20 cellular contexts compared by ENCODE assay signal in the genomic region with DNA sequence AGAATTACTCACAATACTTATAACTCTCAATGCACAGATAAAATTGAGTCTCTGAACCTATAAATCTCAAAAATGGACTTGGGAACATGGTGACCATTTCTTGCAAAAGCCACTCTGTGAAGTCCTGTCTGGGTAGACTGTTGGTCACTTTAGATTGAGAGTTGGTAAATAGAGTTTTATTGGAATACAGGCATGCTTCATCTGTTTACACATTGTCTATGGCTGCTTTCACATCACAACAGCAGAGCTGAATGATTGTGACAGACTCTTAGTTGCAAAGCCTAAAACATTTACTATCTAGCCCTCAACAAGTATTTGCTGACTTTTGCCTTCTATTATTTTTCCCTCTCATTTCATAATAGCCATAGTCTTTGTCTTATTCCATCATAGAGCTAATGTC. TPM values are rescaled to one million over a fixed set of nuclear protein-coding genes. Genes with fewer than 3 reads are reported as not detected.
"Had no signal": no experiment of that assay in that cellular context is flagged by ENCODE, and none has a peak within 500 bp of the region (broad histone marks: within the 10 kb centered on the region; RNA-seq: fewer than 3 reads in every experiment).

No MANE protein-coding gene starts in this region.

- H3K27ac ChIP-seq: adrenal gland, ascending aorta, esophagus muscularis mucosa, gastrocnemius medialis, left ventricle myocardium inferior, parathyroid adenoma, tibial nerve had no signal

- H3K9me3 ChIP-seq: adrenal gland, ascending aorta, esophagus muscularis mucosa, gastrocnemius medialis, left ventricle myocardium inferior, mucosa of descending colon, tibial nerve had no signal

- H3K4me1 ChIP-seq: ascending aorta, esophagus muscularis mucosa, gastrocnemius medialis, left ventricle myocardium inferior, parathyroid adenoma, tibial nerve had no signal

- DNase-seq: activated CD4-positive, alpha-beta T cell treated with anti-CD3 and anti-CD28 coated beads for 4 hours; activated CD4-positive, alpha-beta T cell treated with anti-CD3 and anti-CD28 coated beads, Interleukin-2, amount 50 U/mL, for 48 hours; activated CD4-positive, CD25-positive, alpha-beta regulatory T cell; activated CD8-positive, alpha-beta memory T cell treated with anti-CD3 and anti-CD28 coated beads, Interleukin-2, amount 50 U/mL, for 48 hours; activated naive CD4-positive, alpha-beta T cell; activated T-cell treated with anti-CD3 and anti-CD28 coated beads, Interleukin-2, amount 50 U/mL, for 4 hours; adrenal gland; gastrocnemius medialis; hippocampal formation; kidney glomerular epithelial cell; left ventricle myocardium inferior; mucosa of descending colon; nucleus accumbens; right cardiac atrium; stimulated activated CD4-positive, alpha-beta T cell treated with anti-CD3 and anti-CD28 coated beads, Interleukin-12 subunit alpha, Interleukin-12 subunit beta, amount 100 ng/mL, for 4 hours; stimulated activated naive CD8-positive, alpha-beta T cell treated with anti-CD3 and anti-CD28 coated beads, Interleukin-15, amount 100 ng/mL, for 72 hours had no signal

- H3K27me3 ChIP-seq: adrenal gland, ascending aorta, esophagus muscularis mucosa, gastrocnemius medialis, tibial nerve had no signal

- ATAC-seq: activated T-cell treated with anti-CD3 and anti-CD28 coated beads, Interleukin-2, amount 50 U/mL, for 4 hours; gastrocnemius medialis; mucosa of descending colon; right cardiac atrium; stimulated activated naive CD8-positive, alpha-beta T cell treated with anti-CD3 and anti-CD28 coated beads, Interleukin-15, amount 100 ng/mL, for 72 hours had no signal

- H3K4me3 ChIP-seq: adrenal gland, ascending aorta, esophagus muscularis mucosa, gastrocnemius medialis, left ventricle myocardium inferior, mucosa of descending colon, tibial nerve had no signal

RNA-seq across cellular contexts. Expression of gene ASPM, which starts 24.1 kb away (rescaled TPM):
- total RNA-seq: ascending aorta had no signal
